12 cellular contexts compared by ENCODE assay signal in genomic region chr2:17918789-17919188, GRCh38. TPM values are rescaled to one million over a fixed set of nuclear protein-coding genes. Genes with fewer than 3 reads are reported as not detected.
DNase-seq lines count a peak whose midpoint lies in the region; ATAC-seq, FAIRE-seq and TF ChIP-seq lines count a peak whose summit lies in the region.
"Had no signal": no experiment of that assay in that cellular context is flagged by ENCODE, and none has a peak within 500 bp of the region (broad histone marks: within the 10 kb centered on the region; RNA-seq: fewer than 3 reads in every experiment).

No MANE protein-coding gene starts in this region.

- ATAC-seq in T-helper 17 cell (no peak), HG02840 (IDR thresholded peaks at IDR 0.05; ENCODE audit: low FRiP score, unreplicated experiment) (no peak)
- ATAC-seq: activated CD4-positive, alpha-beta T cell treated with anti-CD3 and anti-CD28 coated beads for 36 hours; Panc1 had no signal

- H3K36me3 ChIP-seq in bronchial epithelial cell (ENCODE audit: control insufficient read depth, insufficient read depth, low read length) (no peaks in the 10 kb centered on the region), tibial artery (peaks cover 0 to 6% (median 0%) of the 10 kb centered on the region in 3 donors)

- peaks cover 0 to 19% (median 13%) of the 10 kb centered on the region in 4 donors for H3K4me1 ChIP-seq in tibial artery

- peak overlapping the region; percentile 43 for H3K27ac Mint-ChIP-seq in mesothelial cell of epicardium
- H3K27ac Mint-ChIP-seq in T-helper 17 cell = no peak overlapping the region
- H3K27ac Mint-ChIP-seq: activated CD4-positive, alpha-beta T cell treated with anti-CD3 and anti-CD28 coated beads for 36 hours had no signal

- intact Hi-C loops in tibial artery (cut with DNase I; ENCODE audit: low total_unique reads) = no loop called here

- DNase-seq in DMS79 (lab: John Stamatoyannopoulos, UW) = peak; percentile 9
- peak; percentile 1 for DNase-seq in NCI-H1105 (lab: John Stamatoyannopoulos, UW)
- DNase-seq in bronchial epithelial cell (ENCODE audit: low read depth) = peak; percentile 1
- no peak for DNase-seq in mesothelial cell of epicardium (ENCODE audit: low spot score in 2 of 2, unreplicated experiment in 2 of 2)
- DNase-seq in NCI-H128 (lab: John Stamatoyannopoulos, UW; ENCODE audit: unreplicated experiment) = no peak
- DNase-seq in tibial artery = no peak
- no peak for DNase-seq in T-helper 17 cell
- DNase-seq: activated CD4-positive, alpha-beta T cell treated with anti-CD3 and anti-CD28 coated beads for 36 hours; Calu3; upper lobe of left lung had no signal

- peaks cover 16% of the 10 kb centered on the region for H3K4me1 Mint-ChIP-seq in mesothelial cell of epicardium
- peaks cover 2% of the 10 kb centered on the region for H3K4me1 Mint-ChIP-seq in T-helper 17 cell
- H3K4me1 Mint-ChIP-seq: activated CD4-positive, alpha-beta T cell treated with anti-CD3 and anti-CD28 coated beads for 36 hours had no signal

- H3K27me3 ChIP-seq in bronchial epithelial cell (ENCODE audit: control insufficient read depth, insufficient read depth, low read length) (no peaks in the 10 kb centered on the region), tibial artery (no peaks in the 10 kb centered on the region)
- H3K27me3 ChIP-seq: upper lobe of left lung had no signal

- peaks cover 4% of the 10 kb centered on the region for H3K27me3 Mint-ChIP-seq in mesothelial cell of epicardium (ENCODE audit: low read depth)
- peaks cover 19% of the 10 kb centered on the region for H3K27me3 Mint-ChIP-seq in T-helper 17 cell

- FAIRE-seq in bronchial epithelial cell (lab: Jason Lieb, UNC) = no peak

- H3K27ac ChIP-seq in tibial artery = no peak overlapping the region
- H3K27ac ChIP-seq: upper lobe of left lung had no signal

- H3K4me3 Mint-ChIP-seq in mesothelial cell of epicardium (no peak overlapping the region), T-helper 17 cell (no peak overlapping the region)
- H3K4me3 Mint-ChIP-seq: activated CD4-positive, alpha-beta T cell treated with anti-CD3 and anti-CD28 coated beads for 36 hours had no signal

- H3K9me3 Mint-ChIP-seq in mesothelial cell of epicardium = no peaks in the 10 kb centered on the region

- H3K36me3 Mint-ChIP-seq in mesothelial cell of epicardium (no peaks in the 10 kb centered on the region), T-helper 17 cell (ENCODE audit: low read depth) (no peaks in the 10 kb centered on the region)

- H3K9me3 ChIP-seq in tibial artery (no peaks in the 10 kb centered on the region), T-helper 17 cell (ENCODE audit: control insufficient read depth, low read length, poor library complexity, severe bottlenecking) (no peaks in the 10 kb centered on the region)
- H3K9me3 ChIP-seq: upper lobe of left lung had no signal

- peak; percentile 12 for TF ChIP-seq CTCF in bronchial epithelial cell (IDR thresholded peaks at IDR 0.05; ENCODE audit: insufficient read depth, low read length, severe bottlenecking)
- TF ChIP-seq CTCF in mesothelial cell of epicardium (IDR thresholded peaks at IDR 0.05; ENCODE audit: unreplicated experiment) = no peak
- TF ChIP-seq CTCF in tibial artery (IDR thresholded peaks at IDR 0.05) = no peak

- H3K4me3 ChIP-seq in bronchial epithelial cell (ENCODE audit: low read depth, low read length) (no peak overlapping the region), tibial artery (no peak overlapping the region)
- H3K4me3 ChIP-seq: upper lobe of left lung had no signal

RNA-seq across cellular contexts. Expression of gene KCNS3, which starts 40.3 kb away (rescaled TPM):
- total RNA-seq in bronchial epithelial cell (3.7 and 6.8 TPM in 2 replicates), mesothelial cell of epicardium (2.4 to 3.1 TPM (median 2.7 TPM) in 3 replicates), T-helper 17 cell (not detected)

Comparison
In these comparisons a context has a peak if more than half of its experiments do, and no peak if none do; other contexts are left out.
1. DNase-seq: peak in DMS79 (single experiment), NCI-H1105 (single experiment) and bronchial epithelial cell (single experiment); none in mesothelial cell of epicardium (0 of 2), NCI-H128 (single experiment), tibial artery (0 of 2) and T-helper 17 cell (0 of 3).